8 cellular contexts compared by ENCODE assay signal in the genomic region with DNA sequence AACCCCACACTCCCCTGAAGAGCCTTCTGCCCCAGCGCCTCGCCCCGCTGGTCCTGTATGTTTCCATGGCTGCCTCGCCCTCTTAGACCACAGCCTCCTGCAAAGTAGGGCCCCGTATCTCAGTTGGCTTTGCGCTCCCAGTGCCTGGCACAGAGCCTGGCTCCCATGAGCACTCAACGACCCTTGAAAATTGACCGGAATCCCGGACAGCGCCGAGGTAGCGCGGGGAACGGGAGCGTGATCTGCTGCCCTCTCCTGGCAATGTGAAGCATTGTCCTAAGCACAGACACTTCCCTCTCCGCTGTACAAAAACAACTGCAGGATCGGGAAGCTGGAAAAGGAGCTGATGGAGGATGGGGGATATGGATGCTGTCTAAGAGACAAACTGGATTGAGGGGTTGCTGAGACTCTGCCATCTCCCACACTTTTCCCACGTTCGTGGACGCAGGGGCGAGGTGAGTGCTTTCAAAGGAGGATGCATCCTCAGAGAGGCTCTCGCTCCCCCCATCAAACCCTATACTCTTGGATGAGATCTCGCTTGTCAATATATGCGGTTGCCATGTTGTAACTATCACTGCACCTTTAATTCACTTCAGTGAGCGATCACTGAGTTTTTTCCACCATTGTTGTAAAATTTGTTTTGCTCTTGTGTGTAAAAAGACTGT. TPM values are rescaled to one million over a fixed set of nuclear protein-coding genes. Genes with fewer than 3 reads are reported as not detected.
DNase-seq lines count a peak whose midpoint lies in the region; ATAC-seq and TF ChIP-seq lines count a peak whose summit lies in the region.

No MANE protein-coding gene starts in this region.

- H3K27me3 Mint-ChIP-seq in CD4-positive, CD25-positive, alpha-beta regulatory T cell: peaks cover 16% of the 10 kb centered on the region

- in situ Hi-C loops in transverse colon (cut with MboI; ENCODE audit: low pct_ligation_motif_present in 1 of 4, low pct_unique_long_range_greater_than_20kb in 1 of 4, low sequenced_read_pairs in 3 of 4): loop anchor here in 1 of 4 donors (10.0 kb wide), 2 partner anchors 49 to 99 kb away; no protein-coding TSS in a partner anchor

- 10% methylated on average over 25 of the region's 25 CpGs; no CpG with 5 or more reads in 1 of the 2 donors for WGBS in transverse colon (ENCODE audit: low coverage in 1 of 2), 2 donors

- BruUV-seq in OCI-LY7 (replicated peaks; lab: Mats Ljungman, UMichigan): no TSS peak

- peak; percentile 17 to 40 (median 38) for DNase-seq in CD4-positive, CD25-positive, alpha-beta regulatory T cell
- DNase-seq in OCI-LY7 (ENCODE audit: low spot score) (peak; percentile 42), fibroblast of the aortic adventitia (ENCODE audit: low read depth) (peak; percentile 64), transverse colon (peak; percentile 67)
- peak; percentile 27 for DNase-seq in activated T-helper 9 cell treated with anti-CD3 and anti-CD28 coated beads, Interleukin-2, amount 50 U/mL, for 16 hours (ENCODE audit: low read depth)

- intact Hi-C loops in OCI-LY7 (cut with micrococcal nuclease; ENCODE audit: unreplicated experiment) (loop anchor here (1.0 kb wide), 1 partner anchor 101 kb away; no protein-coding TSS in a partner anchor), transverse colon (cut with DNase I; ENCODE audit: low total_unique reads) (no loop called here)

- H3K4me3 Mint-ChIP-seq in CD4-positive, CD25-positive, alpha-beta regulatory T cell: peak overlapping the region in 2 of 4 donors; percentile 75 to 84

- no peak overlapping the region for H2AFZ ChIP-seq in OCI-LY7 (ENCODE audit: low read length)
- no peak overlapping the region for H2AFZ ChIP-seq in neural cell (ENCODE audit: low read depth, low read length)

- H3K36me3 ChIP-seq in CD4-positive, CD25-positive, alpha-beta regulatory T cell (ENCODE audit: control insufficient read depth, insufficient read depth, low read length): no peaks in the 10 kb centered on the region
- H3K36me3 ChIP-seq in OCI-LY7 (ENCODE audit: insufficient read depth, low read length) (no peaks in the 10 kb centered on the region), neural cell (ENCODE audit: insufficient read depth, low read length) (no peaks in the 10 kb centered on the region), transverse colon (no peaks in the 10 kb centered on the region)

- peak overlapping the region in 1 of 3 donors; percentile 49 for H3K27ac Mint-ChIP-seq in CD4-positive, CD25-positive, alpha-beta regulatory T cell

- peak; percentile 78 for TF ChIP-seq RAD21 in neural cell (conservative IDR thresholded peaks at IDR 0.05)

- H3K4me1 ChIP-seq in CD4-positive, CD25-positive, alpha-beta regulatory T cell (ENCODE audit: control insufficient read depth, insufficient read depth, low read length, poor library complexity, severe bottlenecking): peaks cover 8% of the 10 kb centered on the region
- H3K4me1 ChIP-seq in OCI-LY7 (ENCODE audit: insufficient read depth, low read length, poor library complexity, severe bottlenecking) (no peaks in the 10 kb centered on the region), transverse colon (peaks cover 4 to 17% (median 14%) of the 10 kb centered on the region in 4 donors)

- H3K9me3 ChIP-seq in CD4-positive, CD25-positive, alpha-beta regulatory T cell (ENCODE audit: control insufficient read depth in 2 of 2, low read length in 2 of 2): no peaks in the 10 kb centered on the region
- no peaks in the 10 kb centered on the region for H3K9me3 ChIP-seq in OCI-LY7 (ENCODE audit: low read length)
- H3K9me3 ChIP-seq in neural cell (ENCODE audit: low read length): no peaks in the 10 kb centered on the region
- H3K9me3 ChIP-seq in transverse colon: no peaks in the 10 kb centered on the region

- TF ChIP-seq POLR2A in transverse colon (IDR thresholded peaks at IDR 0.05): no peak

- H4K20me1 ChIP-seq in OCI-LY7 (ENCODE audit: insufficient read depth, low read length) (no peaks in the 10 kb centered on the region), neural cell (ENCODE audit: insufficient read depth) (no peaks in the 10 kb centered on the region)

- H3K4me1 Mint-ChIP-seq in CD4-positive, CD25-positive, alpha-beta regulatory T cell: peaks cover 0 to 12% (median 6%) of the 10 kb centered on the region in 4 donors

- H3K36me3 Mint-ChIP-seq in CD4-positive, CD25-positive, alpha-beta regulatory T cell: no peaks in the 10 kb centered on the region

- TF ChIP-seq EP300 in neural cell (conservative IDR thresholded peaks at IDR 0.05; ENCODE audit: poor library complexity, severe bottlenecking) (no peak), transverse colon (IDR thresholded peaks at IDR 0.05; ENCODE audit: low read depth) (no peak)

- peak; percentile 86 for TF ChIP-seq CTCF in OCI-LY7 (conservative IDR thresholded peaks at IDR 0.05; ENCODE audit: low read length)
- peak; percentile 95 for TF ChIP-seq CTCF in fibroblast of the aortic adventitia (IDR thresholded peaks at IDR 0.05; ENCODE audit: insufficient read depth, low read length)
- TF ChIP-seq CTCF in neural cell (IDR thresholded peaks at IDR 0.05; ENCODE audit: poor library complexity, severe bottlenecking): peak; percentile 90
- peak; percentile 87 to 92 (median 90) for TF ChIP-seq CTCF in transverse colon (IDR thresholded peaks at IDR 0.05)

- no peaks in the 10 kb centered on the region for H3K9me3 Mint-ChIP-seq in CD4-positive, CD25-positive, alpha-beta regulatory T cell

- POLR2A ChIA-PET in OCI-LY7 (lab: Charles Lee): interaction anchor here (0.7 kb wide), 1 partner anchor 866 kb away, joined by 3 read pairs; no protein-coding TSS in a partner anchor

- H3K27ac ChIP-seq in CD4-positive, CD25-positive, alpha-beta regulatory T cell (ENCODE audit: insufficient read depth, low read length, poor library complexity, severe bottlenecking): no peak overlapping the region
- no peak overlapping the region for H3K27ac ChIP-seq in OCI-LY7 (ENCODE audit: low read depth, low read length, poor library complexity, severe bottlenecking)
- H3K27ac ChIP-seq in neural cell (ENCODE audit: low read length): no peak overlapping the region
- H3K27ac ChIP-seq in transverse colon: no peak overlapping the region

- peak overlapping the region; percentile 18 for H3K9ac ChIP-seq in neural cell (ENCODE audit: low read length)

- peak; percentile 74 to 82 for ATAC-seq in CD4-positive, CD25-positive, alpha-beta regulatory T cell (ENCODE audit: low read depth in 2 of 2)
- peak; percentile 56 for ATAC-seq in HG02885 (IDR thresholded peaks at IDR 0.05; ENCODE audit: poor library complexity, unreplicated experiment)
- ATAC-seq in GM18520 (IDR thresholded peaks at IDR 0.05; ENCODE audit: unreplicated experiment): no peak

- CTCF ChIA-PET in OCI-LY7 (lab: Charles Lee; ENCODE audit: unreplicated experiment): no interaction called here

- H3K9me2 ChIP-seq in OCI-LY7 (ENCODE audit: insufficient read depth, low read length): no peaks in the 10 kb centered on the region
- no peaks in the 10 kb centered on the region for H3K9me2 ChIP-seq in neural cell (ENCODE audit: insufficient read depth, low read length)

- H3K4me3 ChIP-seq in CD4-positive, CD25-positive, alpha-beta regulatory T cell (ENCODE audit: low read depth, low read length): peak overlapping the region; percentile 14
- H3K4me3 ChIP-seq in OCI-LY7 (ENCODE audit: low read depth, low read length, poor library complexity, severe bottlenecking) (no peak overlapping the region), fibroblast of the aortic adventitia (ENCODE audit: low read depth, low read length) (peak overlapping the region; percentile 50), neural cell (ENCODE audit: low read length) (peak overlapping the region; percentile 55), transverse colon (peak overlapping the region in 1 of 4 donors; percentile 33)

- H3K4me2 ChIP-seq in OCI-LY7 (ENCODE audit: low read length) (peak overlapping the region; percentile 48), neural cell (ENCODE audit: low read length) (no peak overlapping the region)

- H3K79me2 ChIP-seq in OCI-LY7 (ENCODE audit: insufficient read depth, low read depth, low read length) (no peaks in the 10 kb centered on the region), neural cell (replicated peaks; ENCODE audit: insufficient read depth, low read length) (no peaks in the 10 kb centered on the region)

- peaks cover 8% of the 10 kb centered on the region for H3K27me3 ChIP-seq in CD4-positive, CD25-positive, alpha-beta regulatory T cell (ENCODE audit: control insufficient read depth, insufficient read depth, low read length)
- H3K27me3 ChIP-seq in neural cell (ENCODE audit: insufficient read depth, low read depth, low read length) (no peaks in the 10 kb centered on the region), transverse colon (no peaks in the 10 kb centered on the region)

- H3F3A ChIP-seq in neural cell (ENCODE audit: insufficient read depth, low read length, poor library complexity, severe bottlenecking): no peaks in the 10 kb centered on the region

TF ChIP-seq in neural cell, 6 proteins besides CTCF, POLR2A, EP300 and RAD21:
- TF ChIP-seq EZH2 (IDR thresholded peaks at IDR 0.05; ENCODE audit: borderline replicate concordance, insufficient read depth, low read length, poor library complexity, severe bottlenecking) (no peak), SMC3 (conservative IDR thresholded peaks at IDR 0.05; ENCODE audit: poor library complexity) (peak; percentile 81)

RNA-seq across cellular contexts. Expression of gene FKBP4, which starts 10.7 kb away (rescaled TPM):
- total RNA-seq in CD4-positive, CD25-positive, alpha-beta regulatory T cell: 46.6 TPM
- 10 to 100 TPM; 22.0 to 29.7 (median 27.4) TPM for polyA plus RNA-seq in CD4-positive, CD25-positive, alpha-beta regulatory T cell
- total RNA-seq in OCI-LY7 (2014; rRNA removed; shearing (Covaris generic)): 70.3 and 86.7 TPM in 2 replicates
- 110 and 131 TPM in 2 replicates for total RNA-seq in OCI-LY7 (2022)
- 20.9 and 65.5 TPM in 2 replicates for total RNA-seq in fibroblast of the aortic adventitia (ENCODE audit: low replicate concordance)
- 102 and 112 TPM in 2 replicates for polyA plus RNA-seq in neural cell
- polyA minus RNA-seq in neural cell: 84.0 and 94.0 TPM in 2 replicates
- 10 to 100 TPM; 35.4 to 82.4 (median 49.2) TPM for total RNA-seq in transverse colon

RNA-seq across cellular contexts. Expression of gene ITFG2, which starts 28.4 kb away (rescaled TPM):
- total RNA-seq in CD4-positive, CD25-positive, alpha-beta regulatory T cell: 80.0 TPM
- polyA plus RNA-seq in CD4-positive, CD25-positive, alpha-beta regulatory T cell: 10 to 100 TPM; 38.8 to 53.4 (median 45.5) TPM
- 37.4 and 55.2 TPM in 2 replicates for total RNA-seq in OCI-LY7 (2014; rRNA removed; shearing (Covaris generic))
- total RNA-seq in OCI-LY7 (2022): 42.0 and 56.9 TPM in 2 replicates
- total RNA-seq in fibroblast of the aortic adventitia (ENCODE audit: low replicate concordance): 19.1 and 32.6 TPM in 2 replicates
- 21.6 and 22.2 TPM in 2 replicates for polyA plus RNA-seq in neural cell
- polyA minus RNA-seq in neural cell: 20.5 and 25.1 TPM in 2 replicates
- total RNA-seq in transverse colon: 10 to 100 TPM; 29.5 to 90.6 (median 48.4) TPM

RNA-seq across cellular contexts. Expression of gene NRIP2, which starts 50.8 kb away (rescaled TPM):
- total RNA-seq in CD4-positive, CD25-positive, alpha-beta regulatory T cell: not detected
- 1 to 10 TPM in 2 of 4 donors, under 1 TPM in 2; 0.77 to 1.2 (median 1.0) TPM for polyA plus RNA-seq in CD4-positive, CD25-positive, alpha-beta regulatory T cell
- not detected in 2 replicates for total RNA-seq in OCI-LY7 (2014; rRNA removed; shearing (Covaris generic))
- total RNA-seq in OCI-LY7 (2022): not detected in 2 replicates
- total RNA-seq in fibroblast of the aortic adventitia (ENCODE audit: low replicate concordance): not detected in 2 replicates
- polyA plus RNA-seq in neural cell: not detected in 2 replicates
- not detected in 2 replicates for polyA minus RNA-seq in neural cell
- under 1 TPM in 3 of 4 donors, not detected in 1; 0.14 to 0.32 (median 0.20) TPM for total RNA-seq in transverse colon
